Comparison of ENCODE assay signal across 1 cellular context in the genomic region with DNA sequence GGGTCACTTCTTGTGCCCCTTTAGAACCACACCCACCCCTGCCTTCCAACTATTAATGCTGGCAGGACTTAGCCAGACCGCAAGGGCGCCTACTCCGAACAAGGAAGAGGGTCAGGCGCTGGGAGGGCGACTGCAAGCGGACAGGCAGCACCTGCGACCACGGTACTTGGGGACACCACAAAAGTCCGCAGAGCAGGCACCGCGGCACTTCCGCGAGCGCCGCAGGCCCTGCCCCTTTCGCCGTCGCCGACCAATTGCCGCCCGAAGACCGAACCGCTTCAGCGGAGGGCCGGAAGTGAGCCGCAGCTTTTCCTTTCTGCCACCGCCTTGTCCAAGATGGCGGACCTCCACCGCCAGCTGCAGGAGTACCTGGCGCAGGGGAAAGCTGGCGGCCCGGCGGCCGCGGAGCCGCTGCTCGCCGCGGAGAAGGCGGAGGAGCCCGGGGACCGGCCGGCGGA.
TF ChIP-seq lines count a peak whose summit lies in the region.

A gene with protein sequence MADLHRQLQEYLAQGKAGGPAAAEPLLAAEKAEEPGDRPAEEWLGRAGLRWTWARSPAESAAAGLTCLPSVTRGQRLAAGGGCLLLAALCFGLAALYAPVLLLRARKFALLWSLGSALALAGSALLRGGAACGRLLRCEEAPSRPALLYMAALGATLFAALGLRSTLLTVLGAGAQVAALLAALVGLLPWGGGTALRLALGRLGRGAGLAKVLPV (plus strand): TSS at position 305 of the 458 bp plus-strand sequence. CDS start 32 bp downstream, at position 337.

TF ChIP-seq in HepG2, 621 proteins besides CTCF, POLR2A, EP300 and RAD21 (continued from another document and continues in another):
- TF ChIP-seq ZNF614 (CRISPR knock-in tag; IDR thresholded peaks at IDR 0.05; ENCODE audit: borderline replicate concordance) (peak; percentile 37; the same call in 1 of the 2 replicates), TCF12 (IDR thresholded peaks at IDR 0.05) (no peak), TCF12 (CRISPR knock-in tag; IDR thresholded peaks at IDR 0.05) (no peak; the same call in 1 of the 2 replicates), ZMAT3 (CRISPR knock-in tag; conservative IDR thresholded peaks at IDR 0.05) (0 out of 2 replicates have a peak, but pooled peaks have one; percentile 14), MTF1 (CRISPR knock-in tag; IDR thresholded peaks at IDR 0.05) (peak; percentile 22; the same call in 1 of the 2 replicates), MLLT10 (CRISPR knock-in tag; IDR thresholded peaks at IDR 0.05) (no peak), SNAPC2 (CRISPR knock-in tag; IDR thresholded peaks at IDR 0.05) (no peak), ZNF737 (CRISPR knock-in tag; IDR thresholded peaks at IDR 0.05; ENCODE audit: borderline replicate concordance) (no peak), ZNF274 (CRISPR knock-in tag; IDR thresholded peaks at IDR 0.05) (no peak), ATF7-NPFF (CRISPR knock-in tag; IDR thresholded peaks at IDR 0.05; ENCODE audit: low read depth) (peak; percentile 91), ZNF879 (CRISPR knock-in tag; IDR thresholded peaks at IDR 0.05) (peak; percentile 82; the same call in 1 of the 2 replicates), STAT5B (CRISPR knock-in tag; IDR thresholded peaks at IDR 0.05) (no peak), ZNF234 (CRISPR knock-in tag; conservative IDR thresholded peaks at IDR 0.05) (no peak), ZBTB20 (CRISPR knock-in tag; IDR thresholded peaks at IDR 0.05; ENCODE audit: borderline replicate concordance, low read depth) (peak; percentile 61), MAZ (IDR thresholded peaks at IDR 0.05; ENCODE audit: borderline replicate concordance, low read depth, low read length) (peak; percentile 52; the same call in 1 of the 2 replicates), MAZ (CRISPR knock-in tag; IDR thresholded peaks at IDR 0.05; ENCODE audit: low read depth) (no peak), FOXP1 (IDR thresholded peaks at IDR 0.05) (no peak), FOXP1 (CRISPR knock-in tag; IDR thresholded peaks at IDR 0.05) (peak; percentile 13; the same call in 1 of the 2 replicates), ZNF331 (CRISPR knock-in tag; IDR thresholded peaks at IDR 0.05) (peak; percentile 80; the same call in 1 of the 2 replicates), SIN3B (IDR thresholded peaks at IDR 0.05; ENCODE audit: low read length) (no peak; the same call in 1 of the 2 replicates), ZNF451 (CRISPR knock-in tag; IDR thresholded peaks at IDR 0.05) (no peak; the same call in 1 of the 2 replicates), ZSCAN31 (CRISPR knock-in tag; IDR thresholded peaks at IDR 0.05; ENCODE audit: low read depth) (no peak; the same call in 1 of the 2 replicates), IRF2 (CRISPR knock-in tag; IDR thresholded peaks at IDR 0.05) (peak; percentile 91), DPF2 (CRISPR knock-in tag; IDR thresholded peaks at IDR 0.05; ENCODE audit: borderline replicate concordance, low read depth) (no peak), ZNF12 (CRISPR knock-in tag; IDR thresholded peaks at IDR 0.05) (0 out of 2 replicates have a peak, but pooled peaks have one; percentile 14), ZNF30 (CRISPR knock-in tag; IDR thresholded peaks at IDR 0.05) (peak; percentile 88), ZNF335 (CRISPR knock-in tag; IDR thresholded peaks at IDR 0.05) (0 out of 2 replicates have a peak, but pooled peaks have one; percentile 70), HDAC6 (IDR thresholded peaks at IDR 0.05; ENCODE audit: low read depth, low read length) (no peak), SIX4 (CRISPR knock-in tag; IDR thresholded peaks at IDR 0.05) (no peak), ZNF543 (CRISPR knock-in tag; IDR thresholded peaks at IDR 0.05) (peak; percentile 84), ZNF44 (CRISPR knock-in tag; IDR thresholded peaks at IDR 0.05) (no peak), BORCS8-MEF2B (CRISPR knock-in tag; IDR thresholded peaks at IDR 0.05) (no peak), ZNF431 (CRISPR knock-in tag; IDR thresholded peaks at IDR 0.05; ENCODE audit: borderline replicate concordance, low read depth) (no peak), ZKSCAN5 (CRISPR knock-in tag; IDR thresholded peaks at IDR 0.05) (peak; percentile 46; the same call in 1 of the 2 replicates), ZNF569 (CRISPR knock-in tag; IDR thresholded peaks at IDR 0.05; ENCODE audit: borderline replicate concordance) (no peak), CHD4 (IDR thresholded peaks at IDR 0.05; ENCODE audit: borderline replicate concordance, low read length) (no peak), ZNF33A (CRISPR knock-in tag; IDR thresholded peaks at IDR 0.05; ENCODE audit: borderline replicate concordance) (no peak), JUND (CRISPR knock-in tag; IDR thresholded peaks at IDR 0.05) (peak; percentile 64; the same call in 1 of the 2 replicates), ZNF878 (CRISPR knock-in tag; IDR thresholded peaks at IDR 0.05) (no peak), ZNF678 (CRISPR knock-in tag; IDR thresholded peaks at IDR 0.05) (peak; percentile 91)
- TF ChIP-seq, protein P1, sequence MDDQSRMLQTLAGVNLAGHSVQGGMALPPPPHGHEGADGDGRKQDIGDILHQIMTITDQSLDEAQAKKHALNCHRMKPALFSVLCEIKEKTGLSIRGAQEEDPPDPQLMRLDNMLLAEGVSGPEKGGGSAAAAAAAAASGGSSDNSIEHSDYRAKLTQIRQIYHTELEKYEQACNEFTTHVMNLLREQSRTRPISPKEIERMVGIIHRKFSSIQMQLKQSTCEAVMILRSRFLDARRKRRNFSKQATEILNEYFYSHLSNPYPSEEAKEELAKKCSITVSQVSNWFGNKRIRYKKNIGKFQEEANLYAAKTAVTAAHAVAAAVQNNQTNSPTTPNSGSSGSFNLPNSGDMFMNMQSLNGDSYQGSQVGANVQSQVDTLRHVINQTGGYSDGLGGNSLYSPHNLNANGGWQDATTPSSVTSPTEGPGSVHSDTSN (CRISPR knock-in tag; IDR thresholded peaks at IDR 0.05; ENCODE audit: borderline replicate concordance) = no peak
- TF ChIP-seq, protein P2, sequence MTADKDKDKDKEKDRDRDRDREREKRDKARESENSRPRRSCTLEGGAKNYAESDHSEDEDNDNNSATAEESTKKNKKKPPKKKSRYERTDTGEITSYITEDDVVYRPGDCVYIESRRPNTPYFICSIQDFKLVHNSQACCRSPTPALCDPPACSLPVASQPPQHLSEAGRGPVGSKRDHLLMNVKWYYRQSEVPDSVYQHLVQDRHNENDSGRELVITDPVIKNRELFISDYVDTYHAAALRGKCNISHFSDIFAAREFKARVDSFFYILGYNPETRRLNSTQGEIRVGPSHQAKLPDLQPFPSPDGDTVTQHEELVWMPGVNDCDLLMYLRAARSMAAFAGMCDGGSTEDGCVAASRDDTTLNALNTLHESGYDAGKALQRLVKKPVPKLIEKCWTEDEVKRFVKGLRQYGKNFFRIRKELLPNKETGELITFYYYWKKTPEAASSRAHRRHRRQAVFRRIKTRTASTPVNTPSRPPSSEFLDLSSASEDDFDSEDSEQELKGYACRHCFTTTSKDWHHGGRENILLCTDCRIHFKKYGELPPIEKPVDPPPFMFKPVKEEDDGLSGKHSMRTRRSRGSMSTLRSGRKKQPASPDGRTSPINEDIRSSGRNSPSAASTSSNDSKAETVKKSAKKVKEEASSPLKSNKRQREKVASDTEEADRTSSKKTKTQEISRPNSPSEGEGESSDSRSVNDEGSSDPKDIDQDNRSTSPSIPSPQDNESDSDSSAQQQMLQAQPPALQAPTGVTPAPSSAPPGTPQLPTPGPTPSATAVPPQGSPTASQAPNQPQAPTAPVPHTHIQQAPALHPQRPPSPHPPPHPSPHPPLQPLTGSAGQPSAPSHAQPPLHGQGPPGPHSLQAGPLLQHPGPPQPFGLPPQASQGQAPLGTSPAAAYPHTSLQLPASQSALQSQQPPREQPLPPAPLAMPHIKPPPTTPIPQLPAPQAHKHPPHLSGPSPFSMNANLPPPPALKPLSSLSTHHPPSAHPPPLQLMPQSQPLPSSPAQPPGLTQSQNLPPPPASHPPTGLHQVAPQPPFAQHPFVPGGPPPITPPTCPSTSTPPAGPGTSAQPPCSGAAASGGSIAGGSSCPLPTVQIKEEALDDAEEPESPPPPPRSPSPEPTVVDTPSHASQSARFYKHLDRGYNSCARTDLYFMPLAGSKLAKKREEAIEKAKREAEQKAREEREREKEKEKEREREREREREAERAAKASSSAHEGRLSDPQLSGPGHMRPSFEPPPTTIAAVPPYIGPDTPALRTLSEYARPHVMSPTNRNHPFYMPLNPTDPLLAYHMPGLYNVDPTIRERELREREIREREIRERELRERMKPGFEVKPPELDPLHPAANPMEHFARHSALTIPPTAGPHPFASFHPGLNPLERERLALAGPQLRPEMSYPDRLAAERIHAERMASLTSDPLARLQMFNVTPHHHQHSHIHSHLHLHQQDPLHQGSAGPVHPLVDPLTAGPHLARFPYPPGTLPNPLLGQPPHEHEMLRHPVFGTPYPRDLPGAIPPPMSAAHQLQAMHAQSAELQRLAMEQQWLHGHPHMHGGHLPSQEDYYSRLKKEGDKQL (CRISPR knock-in tag; IDR thresholded peaks at IDR 0.05; ENCODE audit: low read depth) = peak; percentile 51; the same call in 1 of the 2 replicates
- TF ChIP-seq, protein P3, sequence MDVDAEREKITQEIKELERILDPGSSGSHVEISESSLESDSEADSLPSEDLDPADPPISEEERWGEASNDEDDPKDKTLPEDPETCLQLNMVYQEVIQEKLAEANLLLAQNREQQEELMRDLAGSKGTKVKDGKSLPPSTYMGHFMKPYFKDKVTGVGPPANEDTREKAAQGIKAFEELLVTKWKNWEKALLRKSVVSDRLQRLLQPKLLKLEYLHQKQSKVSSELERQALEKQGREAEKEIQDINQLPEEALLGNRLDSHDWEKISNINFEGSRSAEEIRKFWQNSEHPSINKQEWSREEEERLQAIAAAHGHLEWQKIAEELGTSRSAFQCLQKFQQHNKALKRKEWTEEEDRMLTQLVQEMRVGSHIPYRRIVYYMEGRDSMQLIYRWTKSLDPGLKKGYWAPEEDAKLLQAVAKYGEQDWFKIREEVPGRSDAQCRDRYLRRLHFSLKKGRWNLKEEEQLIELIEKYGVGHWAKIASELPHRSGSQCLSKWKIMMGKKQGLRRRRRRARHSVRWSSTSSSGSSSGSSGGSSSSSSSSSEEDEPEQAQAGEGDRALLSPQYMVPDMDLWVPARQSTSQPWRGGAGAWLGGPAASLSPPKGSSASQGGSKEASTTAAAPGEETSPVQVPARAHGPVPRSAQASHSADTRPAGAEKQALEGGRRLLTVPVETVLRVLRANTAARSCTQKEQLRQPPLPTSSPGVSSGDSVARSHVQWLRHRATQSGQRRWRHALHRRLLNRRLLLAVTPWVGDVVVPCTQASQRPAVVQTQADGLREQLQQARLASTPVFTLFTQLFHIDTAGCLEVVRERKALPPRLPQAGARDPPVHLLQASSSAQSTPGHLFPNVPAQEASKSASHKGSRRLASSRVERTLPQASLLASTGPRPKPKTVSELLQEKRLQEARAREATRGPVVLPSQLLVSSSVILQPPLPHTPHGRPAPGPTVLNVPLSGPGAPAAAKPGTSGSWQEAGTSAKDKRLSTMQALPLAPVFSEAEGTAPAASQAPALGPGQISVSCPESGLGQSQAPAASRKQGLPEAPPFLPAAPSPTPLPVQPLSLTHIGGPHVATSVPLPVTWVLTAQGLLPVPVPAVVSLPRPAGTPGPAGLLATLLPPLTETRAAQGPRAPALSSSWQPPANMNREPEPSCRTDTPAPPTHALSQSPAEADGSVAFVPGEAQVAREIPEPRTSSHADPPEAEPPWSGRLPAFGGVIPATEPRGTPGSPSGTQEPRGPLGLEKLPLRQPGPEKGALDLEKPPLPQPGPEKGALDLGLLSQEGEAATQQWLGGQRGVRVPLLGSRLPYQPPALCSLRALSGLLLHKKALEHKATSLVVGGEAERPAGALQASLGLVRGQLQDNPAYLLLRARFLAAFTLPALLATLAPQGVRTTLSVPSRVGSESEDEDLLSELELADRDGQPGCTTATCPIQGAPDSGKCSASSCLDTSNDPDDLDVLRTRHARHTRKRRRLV (CRISPR knock-in tag; IDR thresholded peaks at IDR 0.05) = peak; percentile 83
- TF ChIP-seq, protein P4, sequence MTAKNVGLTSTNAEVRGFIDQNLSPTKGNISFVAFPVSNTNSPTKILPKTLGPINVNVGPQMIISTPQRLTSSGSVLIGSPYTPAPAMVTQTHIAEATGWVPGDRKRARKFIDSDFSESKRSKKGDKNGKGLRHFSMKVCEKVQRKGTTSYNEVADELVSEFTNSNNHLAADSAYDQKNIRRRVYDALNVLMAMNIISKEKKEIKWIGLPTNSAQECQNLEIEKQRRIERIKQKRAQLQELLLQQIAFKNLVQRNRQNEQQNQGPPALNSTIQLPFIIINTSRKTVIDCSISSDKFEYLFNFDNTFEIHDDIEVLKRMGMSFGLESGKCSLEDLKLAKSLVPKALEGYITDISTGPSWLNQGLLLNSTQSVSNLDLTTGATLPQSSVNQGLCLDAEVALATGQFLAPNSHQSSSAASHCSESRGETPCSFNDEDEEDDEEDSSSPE (CRISPR knock-in tag; IDR thresholded peaks at IDR 0.05) = no peak; the same call in none of the 2 replicates
- TF ChIP-seq, protein P5, sequence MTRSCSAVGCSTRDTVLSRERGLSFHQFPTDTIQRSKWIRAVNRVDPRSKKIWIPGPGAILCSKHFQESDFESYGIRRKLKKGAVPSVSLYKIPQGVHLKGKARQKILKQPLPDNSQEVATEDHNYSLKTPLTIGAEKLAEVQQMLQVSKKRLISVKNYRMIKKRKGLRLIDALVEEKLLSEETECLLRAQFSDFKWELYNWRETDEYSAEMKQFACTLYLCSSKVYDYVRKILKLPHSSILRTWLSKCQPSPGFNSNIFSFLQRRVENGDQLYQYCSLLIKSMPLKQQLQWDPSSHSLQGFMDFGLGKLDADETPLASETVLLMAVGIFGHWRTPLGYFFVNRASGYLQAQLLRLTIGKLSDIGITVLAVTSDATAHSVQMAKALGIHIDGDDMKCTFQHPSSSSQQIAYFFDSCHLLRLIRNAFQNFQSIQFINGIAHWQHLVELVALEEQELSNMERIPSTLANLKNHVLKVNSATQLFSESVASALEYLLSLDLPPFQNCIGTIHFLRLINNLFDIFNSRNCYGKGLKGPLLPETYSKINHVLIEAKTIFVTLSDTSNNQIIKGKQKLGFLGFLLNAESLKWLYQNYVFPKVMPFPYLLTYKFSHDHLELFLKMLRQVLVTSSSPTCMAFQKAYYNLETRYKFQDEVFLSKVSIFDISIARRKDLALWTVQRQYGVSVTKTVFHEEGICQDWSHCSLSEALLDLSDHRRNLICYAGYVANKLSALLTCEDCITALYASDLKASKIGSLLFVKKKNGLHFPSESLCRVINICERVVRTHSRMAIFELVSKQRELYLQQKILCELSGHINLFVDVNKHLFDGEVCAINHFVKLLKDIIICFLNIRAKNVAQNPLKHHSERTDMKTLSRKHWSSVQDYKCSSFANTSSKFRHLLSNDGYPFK (CRISPR knock-in tag; IDR thresholded peaks at IDR 0.05; ENCODE audit: borderline replicate concordance) = peak; percentile 99
- TF ChIP-seq, protein P6, sequence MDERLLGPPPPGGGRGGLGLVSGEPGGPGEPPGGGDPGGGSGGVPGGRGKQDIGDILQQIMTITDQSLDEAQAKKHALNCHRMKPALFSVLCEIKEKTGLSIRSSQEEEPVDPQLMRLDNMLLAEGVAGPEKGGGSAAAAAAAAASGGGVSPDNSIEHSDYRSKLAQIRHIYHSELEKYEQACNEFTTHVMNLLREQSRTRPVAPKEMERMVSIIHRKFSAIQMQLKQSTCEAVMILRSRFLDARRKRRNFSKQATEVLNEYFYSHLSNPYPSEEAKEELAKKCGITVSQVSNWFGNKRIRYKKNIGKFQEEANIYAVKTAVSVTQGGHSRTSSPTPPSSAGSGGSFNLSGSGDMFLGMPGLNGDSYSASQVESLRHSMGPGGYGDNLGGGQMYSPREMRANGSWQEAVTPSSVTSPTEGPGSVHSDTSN (CRISPR knock-in tag; IDR thresholded peaks at IDR 0.05) = no peak
- TF ChIP-seq, protein P7, sequence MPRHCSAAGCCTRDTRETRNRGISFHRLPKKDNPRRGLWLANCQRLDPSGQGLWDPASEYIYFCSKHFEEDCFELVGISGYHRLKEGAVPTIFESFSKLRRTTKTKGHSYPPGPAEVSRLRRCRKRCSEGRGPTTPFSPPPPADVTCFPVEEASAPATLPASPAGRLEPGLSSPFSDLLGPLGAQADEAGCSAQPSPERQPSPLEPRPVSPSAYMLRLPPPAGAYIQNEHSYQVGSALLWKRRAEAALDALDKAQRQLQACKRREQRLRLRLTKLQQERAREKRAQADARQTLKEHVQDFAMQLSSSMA (CRISPR knock-in tag; IDR thresholded peaks at IDR 0.05) = no peak
